Comparison of ENCODE assay signal across 17 cellular contexts in genomic region chr10:92696606-92697383, GRCh38. TPM values are rescaled to one million over a fixed set of nuclear protein-coding genes. Genes with fewer than 3 reads are reported as not detected.
DNase-seq lines count a peak whose midpoint lies in the region; ATAC-seq, FAIRE-seq and TF ChIP-seq lines count a peak whose summit lies in the region.
"Had no signal": no experiment of that assay in that cellular context is flagged by ENCODE, and none has a peak within 500 bp of the region (broad histone marks: within the 10 kb centered on the region; RNA-seq: fewer than 3 reads in every experiment).

No MANE protein-coding gene starts in this region.

- H3K27ac ChIP-seq in endothelial cell of umbilical vein (ENCODE audit: insufficient read depth, low read depth, low read length) (peak overlapping the region; percentile 60), neural progenitor cell (no peak overlapping the region)

- H2AFZ ChIP-seq in endothelial cell of umbilical vein (ENCODE audit: low read depth, low read length), result no peak overlapping the region
- H2AFZ ChIP-seq in neural progenitor cell (replicated peaks), result no peak overlapping the region

- CTCF ChIA-PET in endothelial cell of umbilical vein (lab: Charles Lee), result interaction anchor here (0.6 to 1.4 kb wide), 4 partner anchors 55 to 146 kb away, joined by 3 to 5 read pairs (median 4); no protein-coding TSS in a partner anchor

- no peaks in the 10 kb centered on the region for H4K20me1 ChIP-seq in endothelial cell of umbilical vein (replicated peaks; ENCODE audit: control insufficient read depth, extremely low read depth, insufficient read depth, low read length)
- peaks cover 41% of the 10 kb centered on the region for H4K20me1 ChIP-seq in neural progenitor cell (ENCODE audit: low read depth)

- H3K9me3 Mint-ChIP-seq in CD14-positive monocyte (peaks cover 0 to under 1% (median 0%) of the 10 kb centered on the region in 7 donors), neural progenitor cell (no peaks in the 10 kb centered on the region)
- H3K9me3 Mint-ChIP-seq: activated naive CD8-positive, alpha-beta T cell treated with anti-CD3 and anti-CD28 coated beads, Interleukin-2, amount 50 U/mL, for 24 hours had no signal

- no peak overlapping the region for H3K4me3 ChIP-seq in endothelial cell of umbilical vein (replicated peaks in 1 of 3; ENCODE audit: insufficient read depth in 1 of 3, low read depth in 1 of 3, low read length in 3 of 3)
- H3K4me3 ChIP-seq in neural progenitor cell, result no peak overlapping the region

- H3K27me3 ChIP-seq in endothelial cell of umbilical vein (ENCODE audit: control insufficient read depth in 2 of 2, insufficient read depth in 2 of 2, low read length in 2 of 2) (no peaks in the 10 kb centered on the region), neural progenitor cell (peaks cover 100% of the 10 kb centered on the region)

- DNase-seq in CD14-positive monocyte (ENCODE audit: low spot score) (no peak), M059J (ENCODE audit: low read depth) (peak; percentile 57), endothelial cell of umbilical vein (ENCODE audit: low read depth, low spot score) (peak; percentile 40), neural progenitor cell (ENCODE audit: low spot score) (peak; percentile 6), RKO (ENCODE audit: low spot score) (no peak), NCI-H526 (lab: John Stamatoyannopoulos, UW) (no peak)
- DNase-seq: activated CD8-positive, alpha-beta memory T cell treated with anti-CD3 and anti-CD28 coated beads, Interleukin-2, amount 50 U/mL, for 48 hours; activated naive CD8-positive, alpha-beta T cell treated with anti-CD3 and anti-CD28 coated beads, Interleukin-2, amount 50 U/mL, for 24 hours; AML-193; GDM1; NCI-H146; occipital lobe; SIG-M5; stimulated activated CD8-positive, alpha-beta memory T cell treated with anti-CD3 and anti-CD28 coated beads, Interleukin-4, amount 100 ng/mL, for 48 hours had no signal

- H3K4me3 Mint-ChIP-seq in CD14-positive monocyte, result no peak overlapping the region
- no peak overlapping the region for H3K4me3 Mint-ChIP-seq in neural progenitor cell
- H3K4me3 Mint-ChIP-seq: activated naive CD8-positive, alpha-beta T cell treated with anti-CD3 and anti-CD28 coated beads, Interleukin-2, amount 50 U/mL, for 24 hours had no signal

- H3K36me3 Mint-ChIP-seq in CD14-positive monocyte (peaks cover 33 to 43% of the 10 kb centered on the region in 2 donors), neural progenitor cell (no peaks in the 10 kb centered on the region)

- H3K9me3 ChIP-seq in endothelial cell of umbilical vein (replicated peaks; ENCODE audit: control insufficient read depth, insufficient read depth, low read length) (no peaks in the 10 kb centered on the region), neural progenitor cell (ENCODE audit: low read depth) (no peaks in the 10 kb centered on the region)

- dilution Hi-C loops in endothelial cell of umbilical vein (cut with MboI; ENCODE audit: extremely low pct_ligation_motif_present, low sequenced_read_pairs), result no loop called here

- no peak for ATAC-seq in HG02642 (IDR thresholded peaks at IDR 0.05; ENCODE audit: poor library complexity, unreplicated experiment)
- no peak for ATAC-seq in HG03108 (IDR thresholded peaks at IDR 0.05; ENCODE audit: unreplicated experiment)
- ATAC-seq: activated naive CD8-positive, alpha-beta T cell treated with anti-CD3 and anti-CD28 coated beads, Interleukin-2, amount 50 U/mL, for 24 hours had no signal

- H3K4me1 ChIP-seq in endothelial cell of umbilical vein (ENCODE audit: control insufficient read depth, extremely low read depth, insufficient read depth, low read length), result peaks cover 65% of the 10 kb centered on the region
- peaks cover 2% of the 10 kb centered on the region for H3K4me1 ChIP-seq in neural progenitor cell

- no TSS peak for BruUV-seq in endothelial cell of umbilical vein (replicated peaks; lab: Mats Ljungman, UMichigan)

- no peaks in the 10 kb centered on the region for H3K9me1 ChIP-seq in endothelial cell of umbilical vein (replicated peaks; ENCODE audit: control insufficient read depth, extremely low read depth, insufficient read depth, low read length)

- TF ChIP-seq CTCF in CD14-positive monocyte (IDR thresholded peaks at IDR 0.05) (no peak), endothelial cell of umbilical vein (IDR thresholded peaks at IDR 0.05; ENCODE audit: extremely low read depth in 1 of 2, insufficient read depth in 1 of 2, low read depth in 1 of 2, low read length in 2 of 2) (peak in 1 of 2 donors; percentile 21), neural progenitor cell (IDR thresholded peaks at IDR 0.05) (no peak)

- H3K27ac Mint-ChIP-seq in CD14-positive monocyte, result peak overlapping the region in 4 of 7 donors; percentile 10 to 80 (median 49)
- no peak overlapping the region for H3K27ac Mint-ChIP-seq in neural progenitor cell
- H3K27ac Mint-ChIP-seq: activated naive CD8-positive, alpha-beta T cell treated with anti-CD3 and anti-CD28 coated beads, Interleukin-2, amount 50 U/mL, for 24 hours had no signal

- peaks cover 17% of the 10 kb centered on the region for H3F3A ChIP-seq in neural progenitor cell (ENCODE audit: low read depth)

- H3K4me1 Mint-ChIP-seq in CD14-positive monocyte (peaks cover 78% of the 10 kb centered on the region), neural progenitor cell (peaks cover 17% of the 10 kb centered on the region)

- FAIRE-seq in endothelial cell of umbilical vein (lab: Jason Lieb, UNC), result no peak
- FAIRE-seq: GM18507 had no signal

- H3K36me3 ChIP-seq in endothelial cell of umbilical vein (ENCODE audit: control insufficient read depth in 2 of 2, extremely low read depth in 1 of 2, insufficient read depth in 2 of 2, low read length in 2 of 2) (peaks cover 2 to 28% of the 10 kb centered on the region in 2 experiments), neural progenitor cell (no peaks in the 10 kb centered on the region)

- POLR2A ChIA-PET in endothelial cell of umbilical vein (lab: Charles Lee), result no interaction called here

- H3K4me2 ChIP-seq in endothelial cell of umbilical vein (ENCODE audit: insufficient read depth, low read length) (no peak overlapping the region), neural progenitor cell (no peak overlapping the region)

- peak; percentile 42 for TF ChIP-seq POLR2A in endothelial cell of umbilical vein (IDR thresholded peaks at IDR 0.05; ENCODE audit: low read depth, low read length)

- no peak overlapping the region for H3K9ac ChIP-seq in endothelial cell of umbilical vein (replicated peaks; ENCODE audit: extremely low read depth, insufficient read depth, low read length)
- H3K9ac ChIP-seq in neural progenitor cell, result no peak overlapping the region

- peaks cover 30% of the 10 kb centered on the region for H3K79me2 ChIP-seq in endothelial cell of umbilical vein (ENCODE audit: control insufficient read depth, insufficient read depth, low read length)
- no peaks in the 10 kb centered on the region for H3K79me2 ChIP-seq in neural progenitor cell (ENCODE audit: low read depth)

- peaks cover 0 to 8% (median 0%) of the 10 kb centered on the region in 3 donors for H3K27me3 Mint-ChIP-seq in CD14-positive monocyte (ENCODE audit: low read depth in 3 of 3)
- H3K27me3 Mint-ChIP-seq in neural progenitor cell (ENCODE audit: insufficient read depth, low read depth), result peaks cover 73% of the 10 kb centered on the region

- intact Hi-C loops in CD14-positive monocyte (cut with micrococcal nuclease) (loop anchor here in 1 of 2 donors (10.0 kb wide), 1 partner anchor 58 kb away; no protein-coding TSS in a partner anchor), endothelial cell of umbilical vein (cut with micrococcal nuclease) (no loop called here)

TF ChIP-seq in endothelial cell of umbilical vein, 7 proteins besides CTCF, POLR2A, EP300 and RAD21:
- TF ChIP-seq JUN (IDR thresholded peaks at IDR 0.05; ENCODE audit: borderline replicate concordance, insufficient read depth, insufficient read length, low read depth) (no peak), MYC (IDR thresholded peaks at IDR 0.05; ENCODE audit: low read depth, low read length) (no peak), FOS (IDR thresholded peaks at IDR 0.05; ENCODE audit: borderline replicate concordance, insufficient read depth, low read length) (no peak), POLR2AphosphoS5 (IDR thresholded peaks at IDR 0.05; ENCODE audit: insufficient read depth, low read depth, low read length) (peak; percentile 22), EZH2 (IDR thresholded peaks at IDR 0.05; ENCODE audit: borderline replicate concordance, low read depth, low read length, severe bottlenecking) (no peak), GATA2 (IDR thresholded peaks at IDR 0.05; ENCODE audit: insufficient read depth, insufficient read length, low read depth, low read length) (no peak)
- TF ChIP-seq, protein P1, sequence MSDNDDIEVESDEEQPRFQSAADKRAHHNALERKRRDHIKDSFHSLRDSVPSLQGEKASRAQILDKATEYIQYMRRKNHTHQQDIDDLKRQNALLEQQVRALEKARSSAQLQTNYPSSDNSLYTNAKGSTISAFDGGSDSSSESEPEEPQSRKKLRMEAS (IDR thresholded peaks at IDR 0.05; ENCODE audit: insufficient read depth, insufficient read length), result no peak

RNA-seq across cellular contexts. Expression of gene HHEX, which starts 7.0 kb away (rescaled TPM):
- polyA plus RNA-seq in CD14-positive monocyte, result 10 to 100 TPM; 33.6 to 54.6 TPM
- total RNA-seq in M059J (2014; rRNA removed; shearing (Covaris generic)), result 0.05 TPM in 1 of 2 replicates, not detected in the other
- total RNA-seq in endothelial cell of umbilical vein, result 109 and 110 TPM in 2 replicates
- 71.6 and 81.0 TPM in 2 replicates for polyA plus RNA-seq in endothelial cell of umbilical vein
- 51.0 and 65.0 TPM in 2 replicates for polyA plus RNA-seq in endothelial cell of umbilical vein (2011; cell fraction: cytosol; rRNA removed)
- polyA plus RNA-seq in endothelial cell of umbilical vein (2011; cell fraction: nucleus; rRNA removed), result 164 and 236 TPM in 2 replicates
- polyA plus RNA-seq in endothelial cell of umbilical vein (2012), result 93.4 and 105 TPM in 2 replicates
- 87.6 and 102 TPM in 2 replicates for polyA minus RNA-seq in endothelial cell of umbilical vein
- 4.6 TPM for polyA minus RNA-seq in endothelial cell of umbilical vein (2011; cell fraction: cytosol; rRNA and poly(A)+ RNA removed)
- polyA minus RNA-seq in endothelial cell of umbilical vein (2011; cell fraction: nucleus; rRNA and poly(A)+ RNA removed), result 48.7 and 62.1 TPM in 2 replicates
- not detected in 2 replicates for total RNA-seq in neural progenitor cell (ENCODE audit: low replicate concordance)

Comparison
In these comparisons a context has a peak if more than half of its experiments do, and no peak if none do; other contexts are left out.
1. DNase-seq: peak in M059J (single experiment), endothelial cell of umbilical vein (single experiment) and neural progenitor cell (single experiment); none in CD14-positive monocyte (single experiment), RKO (single experiment) and NCI-H526 (0 of 2).
2. RNA of gene HHEX, which starts 7.0 kb away (total RNA-seq): 109 to 110 TPM in endothelial cell of umbilical vein; 0.05 TPM in M059J and not detected in neural progenitor cell; every median in the first group is over 100 times any median in the second.